ENCODE assay signal across 24 cellular contexts in genomic region chr15:69715205-69715604, GRCh38.
DNase-seq lines count a peak whose midpoint lies in the region; ATAC-seq and TF ChIP-seq lines count a peak whose summit lies in the region.
"Had no signal": no experiment of that assay in that cellular context is flagged by ENCODE, and none has a peak within 500 bp of the region (broad histone marks: within the 10 kb centered on the region; RNA-seq: fewer than 3 reads in every experiment).

No MANE protein-coding gene starts in this region.

- no peak for ATAC-seq in activated naive CD8-positive, alpha-beta T cell treated with anti-CD3 and anti-CD28 coated beads, Interleukin-2, amount 50 U/mL, for 24 hours
- no peak for ATAC-seq in GM21529 (IDR thresholded peaks at IDR 0.05; ENCODE audit: unreplicated experiment)
- ATAC-seq: gastrocnemius medialis, PC-3 had no signal

- peaks cover 16 to 79% (median 52%) of the 10 kb centered on the region in 6 donors for H3K4me1 ChIP-seq in spleen
- H3K4me1 ChIP-seq: gastrocnemius medialis, tibial artery had no signal

- peak overlapping the region; percentile 61 for H3K4me3 Mint-ChIP-seq in activated CD4-positive, alpha-beta T cell treated with anti-CD3 and anti-CD28 coated beads, Interleukin-2, amount 10 ng/mL, durations not matched to agents 24 days and 14 days
- H3K4me3 Mint-ChIP-seq in activated naive CD8-positive, alpha-beta T cell treated with anti-CD3 and anti-CD28 coated beads, Interleukin-2, amount 50 U/mL, for 24 hours = peak overlapping the region; percentile 1
- H3K4me3 Mint-ChIP-seq: B cell had no signal

- H3K9me3 ChIP-seq in KOPT-K1 (ENCODE audit: insufficient read depth, low read length, poor library complexity, severe bottlenecking) (no peaks in the 10 kb centered on the region), spleen (no peaks in the 10 kb centered on the region)
- H3K9me3 ChIP-seq: esophagus squamous epithelium, gastrocnemius medialis, tibial artery had no signal

- WGBS in spleen, 5 donors = 35 to 75% (median 63%) methylated on average over 2 of the region's 2 CpGs

- peaks cover 6% of the 10 kb centered on the region for H3K9me3 Mint-ChIP-seq in activated CD4-positive, alpha-beta T cell treated with anti-CD3 and anti-CD28 coated beads, Interleukin-2, amount 10 ng/mL, durations not matched to agents 24 days and 14 days
- H3K9me3 Mint-ChIP-seq in activated naive CD8-positive, alpha-beta T cell treated with anti-CD3 and anti-CD28 coated beads, Interleukin-2, amount 50 U/mL, for 24 hours = peaks cover 9% of the 10 kb centered on the region

- H3K27ac ChIP-seq in KOPT-K1 (ENCODE audit: low read depth, low read length, poor library complexity, severe bottlenecking) (peak overlapping the region; percentile 82), spleen (peak overlapping the region in 6 of 8 donors; percentile 55 to 83 (median 62))
- H3K27ac ChIP-seq: brain microvascular endothelial cell, esophagus squamous epithelium, gastrocnemius medialis, HL-60, tibial artery had no signal

- no peak for DNase-seq in activated CD4-positive, alpha-beta T cell treated with anti-CD3 and anti-CD28 coated beads, Interleukin-2, amount 10 ng/mL, durations not matched to agents 24 days and 14 days
- no peak for DNase-seq in activated CD4-positive, alpha-beta T cell treated with anti-CD3 and anti-CD28 coated beads for 4 hours
- DNase-seq in activated naive CD8-positive, alpha-beta T cell treated with anti-CD3 and anti-CD28 coated beads, Interleukin-2, amount 50 U/mL, for 24 hours = no peak
- no peak for DNase-seq in spleen
- DNase-seq in NCI-H1436 (lab: John Stamatoyannopoulos, UW) = no peak
- no peak for DNase-seq in DMS114 treated with DMSO at 0.1 percent for 48 hours (lab: John Stamatoyannopoulos, UW; ENCODE audit: unreplicated experiment)
- DNase-seq: brain microvascular endothelial cell; effector memory CD4-positive, alpha-beta T cell; esophagus squamous epithelium; gastrocnemius medialis; NCI-H1105; NCI-H2081 treated with DMSO at 0.1 percent for 48 hours; NCI-H82; occipital lobe; PC-3; SHP77 treated with DMSO at 0.1 percent for 48 hours; small intestine; stimulated activated naive CD4-positive, alpha-beta T cell treated with Interleukin-2 at 50 U/mL for 16 hours; SW 1271; tibial artery had no signal

- peaks cover 3% of the 10 kb centered on the region for H3K36me3 Mint-ChIP-seq in activated CD4-positive, alpha-beta T cell treated with anti-CD3 and anti-CD28 coated beads, Interleukin-2, amount 10 ng/mL, durations not matched to agents 24 days and 14 days (ENCODE audit: low read depth)
- H3K36me3 Mint-ChIP-seq in activated naive CD8-positive, alpha-beta T cell treated with anti-CD3 and anti-CD28 coated beads, Interleukin-2, amount 50 U/mL, for 24 hours (ENCODE audit: low read depth) = no peaks in the 10 kb centered on the region

- no peak overlapping the region for H3K4me3 ChIP-seq in spleen
- H3K4me3 ChIP-seq: esophagus squamous epithelium, gastrocnemius medialis, tibial artery had no signal

- H3K27ac Mint-ChIP-seq in activated CD4-positive, alpha-beta T cell treated with anti-CD3 and anti-CD28 coated beads, Interleukin-2, amount 10 ng/mL, durations not matched to agents 24 days and 14 days = peak overlapping the region; percentile 84
- H3K27ac Mint-ChIP-seq in activated naive CD8-positive, alpha-beta T cell treated with anti-CD3 and anti-CD28 coated beads, Interleukin-2, amount 50 U/mL, for 24 hours = no peak overlapping the region
- H3K27ac Mint-ChIP-seq: B cell had no signal

- H3K27me3 Mint-ChIP-seq in activated CD4-positive, alpha-beta T cell treated with anti-CD3 and anti-CD28 coated beads, Interleukin-2, amount 10 ng/mL, durations not matched to agents 24 days and 14 days = peaks cover 12% of the 10 kb centered on the region
- peaks cover 4% of the 10 kb centered on the region for H3K27me3 Mint-ChIP-seq in activated naive CD8-positive, alpha-beta T cell treated with anti-CD3 and anti-CD28 coated beads, Interleukin-2, amount 50 U/mL, for 24 hours

- intact Hi-C loops in activated CD4-positive, alpha-beta T cell treated with anti-CD3 and anti-CD28 coated beads, Interleukin-2, amount 10 ng/mL, durations not matched to agents 24 days and 14 days (cut with micrococcal nuclease) = loop anchor here (2.0 kb wide), 2 partner anchors 246 to 384 kb away; no protein-coding TSS in a partner anchor
- intact Hi-C loops in spleen (cut with DNase I; ENCODE audit: low total_unique reads) = no loop called here

- H3K4me1 Mint-ChIP-seq in activated CD4-positive, alpha-beta T cell treated with anti-CD3 and anti-CD28 coated beads, Interleukin-2, amount 10 ng/mL, durations not matched to agents 24 days and 14 days = peaks cover 62% of the 10 kb centered on the region
- peaks cover 77% of the 10 kb centered on the region for H3K4me1 Mint-ChIP-seq in activated naive CD8-positive, alpha-beta T cell treated with anti-CD3 and anti-CD28 coated beads, Interleukin-2, amount 50 U/mL, for 24 hours

- TF ChIP-seq POLR2A in spleen (IDR thresholded peaks at IDR 0.05) = no peak

- TF ChIP-seq CTCF in spleen (IDR thresholded peaks at IDR 0.05 in 8 of 11, conservative IDR thresholded peaks at IDR 0.05 in 3 of 11) = no peak

- H3K27me3 ChIP-seq in spleen (replicated peaks in 1 of 7) = peaks cover 0 to 3% (median 0%) of the 10 kb centered on the region in 7 donors
- H3K27me3 ChIP-seq: brain microvascular endothelial cell, gastrocnemius medialis, tibial artery had no signal

- no peaks in the 10 kb centered on the region for H3K36me3 ChIP-seq in KOPT-K1 (ENCODE audit: insufficient read depth, low read length)
- H3K36me3 ChIP-seq in spleen = no peaks in the 10 kb centered on the region
- H3K36me3 ChIP-seq: brain microvascular endothelial cell, esophagus squamous epithelium, gastrocnemius medialis, tibial artery had no signal
